Comparison of ENCODE assay signal across 18 cellular contexts in genomic region chr9:82987370-82987769, GRCh38.
DNase-seq lines count a peak whose midpoint lies in the region; ATAC-seq and TF ChIP-seq lines count a peak whose summit lies in the region.
"Had no signal": no experiment of that assay in that cellular context is flagged by ENCODE, and none has a peak within 500 bp of the region (broad histone marks: within the 10 kb centered on the region; RNA-seq: fewer than 3 reads in every experiment).

No MANE protein-coding gene starts in this region.

- TF ChIP-seq CTCF in Peyer's patch (IDR thresholded peaks at IDR 0.05) (no peak), colonic mucosa (IDR thresholded peaks at IDR 0.05) (no peak), nephron (IDR thresholded peaks at IDR 0.05; ENCODE audit: unreplicated experiment in 3 of 3) (no peak), lower lobe of right lung (IDR thresholded peaks at IDR 0.05) (no peak)

- H3K36me3 ChIP-seq in Peyer's patch (no peaks in the 10 kb centered on the region), colonic mucosa (no peaks in the 10 kb centered on the region), GM23248 (ENCODE audit: low read depth) (no peaks in the 10 kb centered on the region), lower lobe of right lung (no peaks in the 10 kb centered on the region)
- H3K36me3 ChIP-seq: BE2C, HAP-1 had no signal

- no peak overlapping the region for H3K4me2 ChIP-seq in GM23248 (ENCODE audit: unreplicated experiment)

- no peaks in the 10 kb centered on the region for H3K9me3 Mint-ChIP-seq in nephron

- WGBS in GM23248 (ENCODE audit: low coverage in 1 of 2, low lambda C conversion rate in 2 of 2, missing lambda C conversion rate in 2 of 2), 2 experiments: 24 to 28% methylated on average over 4 of the region's 4 CpGs

- H3K4me1 Mint-ChIP-seq in nephron: peaks cover 40% of the 10 kb centered on the region
- H3K4me1 Mint-ChIP-seq: CD4-positive, CD25-positive, alpha-beta regulatory T cell; CD8-positive, alpha-beta memory T cell had no signal

- no peaks in the 10 kb centered on the region for H3K9me2 ChIP-seq in GM23248 (ENCODE audit: insufficient read depth)

- no peaks in the 10 kb centered on the region for H4K20me1 ChIP-seq in GM23248 (ENCODE audit: insufficient read depth)

- no peaks in the 10 kb centered on the region for H3F3A ChIP-seq in GM23248 (ENCODE audit: insufficient read depth)

- no peaks in the 10 kb centered on the region for H3K79me2 ChIP-seq in GM23248 (ENCODE audit: insufficient read depth)

- H3K4me3 ChIP-seq in Peyer's patch (no peak overlapping the region), colonic mucosa (no peak overlapping the region), GM23248 (no peak overlapping the region), lower lobe of right lung (no peak overlapping the region)
- H3K4me3 ChIP-seq: GM12878, HAP-1 had no signal

- TF ChIP-seq POLR2A in Peyer's patch (IDR thresholded peaks at IDR 0.05): no peak

- H2AFZ ChIP-seq in GM23248: no peak overlapping the region

- H3K27me3 Mint-ChIP-seq in nephron (ENCODE audit: low read depth): no peaks in the 10 kb centered on the region
- H3K27me3 Mint-ChIP-seq: CD4-positive, CD25-positive, alpha-beta regulatory T cell had no signal

- H3K4me1 ChIP-seq in Peyer's patch (peaks cover 0 to 10% (median 0%) of the 10 kb centered on the region in 4 donors), colonic mucosa (peaks cover 6% of the 10 kb centered on the region), GM23248 (ENCODE audit: insufficient read depth) (no peaks in the 10 kb centered on the region), lower lobe of right lung (no peaks in the 10 kb centered on the region)
- H3K4me1 ChIP-seq: HAP-1 had no signal

- DNase-seq in Peyer's patch: peak in 2 of 3 donors; percentile 64 to 69
- DNase-seq in colonic mucosa: peak; percentile 74
- no peak for DNase-seq in GM23248
- no peak for DNase-seq in stimulated activated CD4-positive, alpha-beta T cell treated with anti-CD3 and anti-CD28 coated beads, Interleukin-4, amount 100 ng/mL, for 24 hours
- DNase-seq in lower lobe of right lung: no peak
- DNase-seq: ACHN; BE2C; C1 segment of cervical spinal cord; CD4-positive, CD25-positive, alpha-beta regulatory T cell; CD8-positive, alpha-beta memory T cell; COR-L47; DMS 273 treated with DMSO at 0.1 percent for 48 hours; DMS53; DND-41; EL had no signal

- H3K9ac ChIP-seq in colonic mucosa (ENCODE audit: low read depth in 2 of 2, low read length in 2 of 2): no peak overlapping the region
- no peak overlapping the region for H3K9ac ChIP-seq in GM23248

- no peaks in the 10 kb centered on the region for H3K36me3 Mint-ChIP-seq in nephron (ENCODE audit: low read depth)
- H3K36me3 Mint-ChIP-seq: CD4-positive, CD25-positive, alpha-beta regulatory T cell; CD8-positive, alpha-beta memory T cell had no signal

- no peak overlapping the region for H3K4me3 Mint-ChIP-seq in nephron
- H3K4me3 Mint-ChIP-seq: CD4-positive, CD25-positive, alpha-beta regulatory T cell; CD8-positive, alpha-beta memory T cell had no signal

- H3K27me3 ChIP-seq in Peyer's patch (no peaks in the 10 kb centered on the region), colonic mucosa (no peaks in the 10 kb centered on the region), GM23248 (replicated peaks; ENCODE audit: insufficient read depth) (no peaks in the 10 kb centered on the region; the same call in 1 of the 2 replicates), lower lobe of right lung (ENCODE audit: low read depth) (no peaks in the 10 kb centered on the region)
- H3K27me3 ChIP-seq: BE2C had no signal

- in situ Hi-C loops in GM23248 (cut with MboI): no loop called here

- no peak for ATAC-seq in lower lobe of right lung
- ATAC-seq: GM12878 had no signal

- intact Hi-C loops in colonic mucosa (cut with DNase I) (no loop called here), lower lobe of right lung (cut with DNase I) (no loop called here)

- H3K9me3 ChIP-seq in Peyer's patch: no peaks in the 10 kb centered on the region
- H3K9me3 ChIP-seq in colonic mucosa: no peaks in the 10 kb centered on the region
- no peaks in the 10 kb centered on the region for H3K9me3 ChIP-seq in GM23248 (ENCODE audit: low read depth)
- H3K9me3 ChIP-seq in lower lobe of right lung: no peaks in the 10 kb centered on the region
- H3K9me3 ChIP-seq: BE2C, HAP-1 had no signal

- H3K27ac ChIP-seq in Peyer's patch (no peak overlapping the region), colonic mucosa (peak overlapping the region; percentile 38), GM23248 (no peak overlapping the region), lower lobe of right lung (no peak overlapping the region)

- peak overlapping the region in 2 of 3 experiments; percentile 15 to 31 for H3K27ac Mint-ChIP-seq in nephron
- H3K27ac Mint-ChIP-seq: CD4-positive, CD25-positive, alpha-beta regulatory T cell; CD8-positive, alpha-beta memory T cell had no signal

Comparison
In these comparisons a context has a peak if more than half of its experiments do, and no peak if none do; other contexts are left out.
1. DNase-seq: peak in Peyer's patch (2 of 3) and colonic mucosa (single experiment); none in GM23248 (single experiment), stimulated activated CD4-positive, alpha-beta T cell treated with anti-CD3 and anti-CD28 coated beads, Interleukin-4, amount 100 ng/mL, for 24 hours (single experiment) and lower lobe of right lung (single experiment).